In genomic region chr14:56549721-56550120, GRCh38 we compare ENCODE assay signal across 1 cellular context.
TF ChIP-seq lines count a peak whose summit lies in the region.

No MANE protein-coding gene starts in this region.

TF ChIP-seq in GM23338, 12 proteins besides CTCF, POLR2A, EP300 and RAD21 (continued from another document):
- TF ChIP-seq ZNF462 (CRISPR knock-in tag; IDR thresholded peaks at IDR 0.05) (no peak), NANOG (IDR thresholded peaks at IDR 0.05; ENCODE audit: borderline replicate concordance) (no peak), POLR2AphosphoS5 (IDR thresholded peaks at IDR 0.05; ENCODE audit: low read depth) (no peak), JUNB (IDR thresholded peaks at IDR 0.05; ENCODE audit: unreplicated experiment) (no peak), ZNF331 (CRISPR knock-in tag; IDR thresholded peaks at IDR 0.05; ENCODE audit: low read depth) (no peak), EZH2 (IDR thresholded peaks at IDR 0.05; ENCODE audit: low read depth, unreplicated experiment) (no peak), EZH2phosphoT487 (IDR thresholded peaks at IDR 0.05; ENCODE audit: unreplicated experiment) (no peak), ZNF114 (CRISPR knock-in tag; IDR thresholded peaks at IDR 0.05) (no peak), CREB1 (CRISPR knock-in tag; IDR thresholded peaks at IDR 0.05; ENCODE audit: low read depth) (no peak), REST (IDR thresholded peaks at IDR 0.05; ENCODE audit: unreplicated experiment) (no peak)
TF ChIP-seq in GM23338: peak in this region for 0.
